26 cellular contexts compared by ENCODE assay signal in genomic region chr20:51861726-51862466, GRCh38. TPM values are rescaled to one million over a fixed set of nuclear protein-coding genes. Genes with fewer than 3 reads are reported as not detected.
DNase-seq lines count a peak whose midpoint lies in the region; ATAC-seq and TF ChIP-seq lines count a peak whose summit lies in the region.
"Had no signal": no experiment of that assay in that cellular context is flagged by ENCODE, and none has a peak within 500 bp of the region (broad histone marks: within the 10 kb centered on the region; RNA-seq: fewer than 3 reads in every experiment).

No MANE protein-coding gene starts in this region.

- H3K27me3 ChIP-seq in SJSA1 (replicated peaks) = no peaks in the 10 kb centered on the region
- H3K27me3 ChIP-seq in foreskin keratinocyte = no peaks in the 10 kb centered on the region
- H3K27me3 ChIP-seq: uterus had no signal

- peaks cover 3% of the 10 kb centered on the region for H3K27me3 Mint-ChIP-seq in progenitor cell of endocrine pancreas

- H3K36me3 Mint-ChIP-seq in progenitor cell of endocrine pancreas (ENCODE audit: insufficient read depth) = no peaks in the 10 kb centered on the region
- H3K36me3 Mint-ChIP-seq: stimulated activated naive B cell treated with anti-CD40 and anti-IgM and Interleukin-4, amounts not matched to agents 10 μg/mL and 1 μg/mL and 100 μg/mL, for 72 hours had no signal

- H3K36me3 ChIP-seq in SJSA1 = no peaks in the 10 kb centered on the region
- H3K36me3 ChIP-seq: uterus had no signal

- H3K4me1 Mint-ChIP-seq in progenitor cell of endocrine pancreas (ENCODE audit: low read depth) = peaks cover 4% of the 10 kb centered on the region
- H3K4me1 Mint-ChIP-seq: activated CD4-positive, alpha-beta T cell treated with anti-CD3 and anti-CD28 coated beads for 36 hours; stimulated activated naive B cell treated with anti-CD40 and anti-IgM and Interleukin-4, amounts not matched to agents 10 μg/mL and 1 μg/mL and 100 μg/mL, for 72 hours; T-helper 17 cell had no signal

- H3K9me3 ChIP-seq in SJSA1 (replicated peaks) = no peaks in the 10 kb centered on the region
- H3K9me3 ChIP-seq: Caco-2, uterus had no signal

- H3K27ac Mint-ChIP-seq in progenitor cell of endocrine pancreas = peak overlapping the region; percentile 7
- H3K27ac Mint-ChIP-seq: activated CD4-positive, alpha-beta T cell treated with anti-CD3 and anti-CD28 coated beads for 36 hours; activated T-cell treated with anti-CD3 and anti-CD28 coated beads, Interleukin-2, amount 50 U/mL, for 24 hours; T-helper 17 cell had no signal

- peaks cover 38% of the 10 kb centered on the region for H3K4me1 ChIP-seq in SJSA1 (replicated peaks)
- H3K4me1 ChIP-seq in foreskin keratinocyte = no peaks in the 10 kb centered on the region
- H3K4me1 ChIP-seq: uterus had no signal

- H3K27ac ChIP-seq in SJSA1 (peak overlapping the region; percentile 61), foreskin keratinocyte (no peak overlapping the region)
- H3K27ac ChIP-seq: HL-60, uterus had no signal

- peak overlapping the region; percentile 30 for H3K4me3 ChIP-seq in SJSA1
- H3K4me3 ChIP-seq: lung, uterus had no signal

- DNase-seq in ELR (ENCODE audit: low read depth) (peak; percentile 19), SJSA1 (ENCODE audit: low read depth in 1 of 2, low spot score in 2 of 2) (peak in 1 of 2 experiments; percentile 37), iPS-NIHi7 (ENCODE audit: extremely low spot score) (peak; percentile 52), progenitor cell of endocrine pancreas (ENCODE audit: low spot score, unreplicated experiment) (no peak), midbrain (lab: John Stamatoyannopoulos, UW) (no peak), foreskin keratinocyte (no peak)
- DNase-seq: activated CD4-positive, alpha-beta T cell treated with anti-CD3 and anti-CD28 coated beads for 36 hours; activated gamma-delta T cell treated with Interleukin-2 at 50 U/mL for 16 hours; activated T-cell treated with anti-CD3 and anti-CD28 coated beads, Interleukin-2, amount 50 U/mL, for 24 hours; C1 segment of cervical spinal cord; Caco-2; NCI-H1105 treated with DMSO at 0.1 percent for 48 hours; NCI-H2029; NCI-H69; nucleus accumbens; retina; stimulated activated CD4-positive, alpha-beta T cell treated with anti-CD3 and anti-CD28 coated beads, Interleukin-12 subunit alpha, Interleukin-12 subunit beta, amount 100 ng/mL, for 4 hours; stimulated activated CD4-positive, alpha-beta T cell treated with anti-CD3 and anti-CD28 coated beads, Interleukin-4, amount 100 ng/mL, for 24 hours; stimulated activated naive B cell treated with anti-CD40 and anti-IgM and Interleukin-4, amounts not matched to agents 10 μg/mL and 1 μg/mL and 100 μg/mL, for 72 hours; T-helper 17 cell; uterus had no signal

- ATAC-seq in foreskin keratinocyte = no peak
- ATAC-seq in HG02759 (IDR thresholded peaks at IDR 0.05; ENCODE audit: unreplicated experiment) = no peak
- ATAC-seq in HG03378 (IDR thresholded peaks at IDR 0.05; ENCODE audit: unreplicated experiment) = no peak
- ATAC-seq: activated CD4-positive, alpha-beta T cell treated with anti-CD3 and anti-CD28 coated beads for 36 hours; stimulated activated naive B cell treated with anti-CD40 and anti-IgM and Interleukin-4, amounts not matched to agents 10 μg/mL and 1 μg/mL and 100 μg/mL, for 72 hours; T-helper 17 cell had no signal

- H3K4me3 Mint-ChIP-seq in progenitor cell of endocrine pancreas (ENCODE audit: low read depth) = no peak overlapping the region
- H3K4me3 Mint-ChIP-seq: activated CD4-positive, alpha-beta T cell treated with anti-CD3 and anti-CD28 coated beads for 36 hours; activated T-cell treated with anti-CD3 and anti-CD28 coated beads, Interleukin-2, amount 50 U/mL, for 24 hours; stimulated activated naive B cell treated with anti-CD40 and anti-IgM and Interleukin-4, amounts not matched to agents 10 μg/mL and 1 μg/mL and 100 μg/mL, for 72 hours; T-helper 17 cell had no signal

- TF ChIP-seq CTCF in progenitor cell of endocrine pancreas (IDR thresholded peaks at IDR 0.05; ENCODE audit: unreplicated experiment) (no peak), foreskin keratinocyte (conservative IDR thresholded peaks at IDR 0.05) (no peak)

- H3K9me3 Mint-ChIP-seq in progenitor cell of endocrine pancreas (ENCODE audit: low read depth) = no peaks in the 10 kb centered on the region
- H3K9me3 Mint-ChIP-seq: activated T-cell treated with anti-CD3 and anti-CD28 coated beads, Interleukin-2, amount 50 U/mL, for 24 hours; stimulated activated naive B cell treated with anti-CD40 and anti-IgM and Interleukin-4, amounts not matched to agents 10 μg/mL and 1 μg/mL and 100 μg/mL, for 72 hours had no signal

RNA-seq across cellular contexts. Expression of gene SALL4, which starts 59.6 kb away (rescaled TPM):
- total RNA-seq in SJSA1 (2014; rRNA removed; shearing (Covaris generic)) = 0.79 and 2.3 TPM in 2 replicates
- total RNA-seq in progenitor cell of endocrine pancreas (156 and 178 TPM in 2 replicates), foreskin keratinocyte (0.32 and 0.68 TPM in 2 replicates)
- polyA plus RNA-seq in foreskin keratinocyte = 0.10 and 0.29 TPM in 2 replicates
- total RNA-seq: IMR-90 had no signal
- polyA plus RNA-seq: IMR-90 had no signal

Comparison
In these comparisons a context has a peak if more than half of its experiments do, and no peak if none do; other contexts are left out.
1. DNase-seq: peak in ELR (single experiment) and iPS-NIHi7 (single experiment); none in progenitor cell of endocrine pancreas (single experiment), midbrain (single experiment) and foreskin keratinocyte (0 of 2).
2. RNA of gene SALL4, which starts 59.6 kb away (total RNA-seq): 156 to 178 TPM in progenitor cell of endocrine pancreas; 0.79 to 2.3 TPM in SJSA1 and 0.32 to 0.68 TPM in foreskin keratinocyte; every median in the first group is over 10 times any median in the second.